In the genomic region with DNA sequence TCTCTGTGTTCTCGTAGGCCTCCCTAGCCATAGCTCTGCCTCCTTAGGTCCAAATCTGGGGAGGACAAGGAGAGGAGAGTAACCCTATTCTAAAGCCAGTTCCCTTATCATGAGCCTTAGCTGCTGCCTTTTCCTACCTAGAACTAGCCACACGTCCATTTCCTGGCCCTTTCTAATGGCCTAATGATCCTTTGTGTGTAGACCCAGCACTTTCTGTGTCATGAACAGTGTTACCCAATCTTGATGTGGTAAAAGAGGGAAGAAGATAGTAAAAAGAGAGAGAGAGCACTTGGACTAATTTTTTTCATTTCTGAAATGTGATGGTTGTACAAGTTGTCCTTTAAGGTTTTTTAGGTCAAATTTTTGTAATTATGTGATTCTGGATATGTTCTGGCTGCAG, we compare ENCODE assay signal across 16 cellular contexts. TPM values are rescaled to one million over a fixed set of nuclear protein-coding genes. Genes with fewer than 3 reads are reported as not detected.
DNase-seq lines count a peak whose midpoint lies in the region; ATAC-seq and TF ChIP-seq lines count a peak whose summit lies in the region.
"Had no signal": no experiment of that assay in that cellular context is flagged by ENCODE, and none has a peak within 500 bp of the region (broad histone marks: within the 10 kb centered on the region; RNA-seq: fewer than 3 reads in every experiment).

No MANE protein-coding gene starts in this region.

- peak overlapping the region; percentile 11 for H3K27ac Mint-ChIP-seq in stimulated activated naive CD8-positive, alpha-beta T cell treated with anti-CD3 and anti-CD28 coated beads, Interleukin-15, Interleukin-2, amounts not matched to agents 100 ng/mL and 50 ng/mL, for 24 hours
- peak overlapping the region in 1 of 2 donors; percentile 23 for H3K27ac Mint-ChIP-seq in stimulated activated naive CD8-positive, alpha-beta T cell treated with anti-CD3 and anti-CD28 coated beads, Interleukin-15, amount 100 ng/mL, for 72 hours
- H3K27ac Mint-ChIP-seq in T-helper 17 cell, result peak overlapping the region; percentile 45
- H3K27ac Mint-ChIP-seq: endodermal cell had no signal

- intact Hi-C loops in vagina (cut with DNase I), result no loop called here

- peaks cover 0 to 56% of the 10 kb centered on the region in 2 donors for H3K36me3 ChIP-seq in vagina

- no peak for DNase-seq in stimulated activated naive CD8-positive, alpha-beta T cell treated with anti-CD3 and anti-CD28 coated beads, Interleukin-15, amount 100 ng/mL, for 72 hours
- DNase-seq in T-helper 17 cell (no peak), iris pigment epithelial cell (ENCODE audit: low read depth) (peak; percentile 20), vagina (ENCODE audit: extremely low spot score in 2 of 2) (no peak), HT-29 (ENCODE audit: low spot score) (no peak), Ammon's horn (ENCODE audit: low spot score) (no peak)
- DNase-seq: activated gamma-delta T cell, DND-41, endodermal cell, NCI-H2081, NCI-H526 treated with DMSO at 0.1 percent for 48 hours, T-helper 9 cell had no signal

- no peaks in the 10 kb centered on the region for H3K27me3 Mint-ChIP-seq in stimulated activated naive CD8-positive, alpha-beta T cell treated with anti-CD3 and anti-CD28 coated beads, Interleukin-15, Interleukin-2, amounts not matched to agents 100 ng/mL and 50 ng/mL, for 24 hours
- H3K27me3 Mint-ChIP-seq in stimulated activated naive CD8-positive, alpha-beta T cell treated with anti-CD3 and anti-CD28 coated beads, Interleukin-15, amount 100 ng/mL, for 72 hours, result no peaks in the 10 kb centered on the region
- H3K27me3 Mint-ChIP-seq in T-helper 17 cell, result no peaks in the 10 kb centered on the region

- ATAC-seq in stimulated activated naive CD8-positive, alpha-beta T cell treated with anti-CD3 and anti-CD28 coated beads, Interleukin-15, amount 100 ng/mL, for 72 hours, result no peak
- ATAC-seq in T-helper 17 cell (no peak), GM21737 (IDR thresholded peaks at IDR 0.05; ENCODE audit: unreplicated experiment) (no peak)
- ATAC-seq: gastroesophageal sphincter had no signal

- H3K27me3 ChIP-seq in vagina, result no peaks in the 10 kb centered on the region
- H3K27me3 ChIP-seq: gastroesophageal sphincter had no signal

- peaks cover 32% of the 10 kb centered on the region for H3K4me1 Mint-ChIP-seq in stimulated activated naive CD8-positive, alpha-beta T cell treated with anti-CD3 and anti-CD28 coated beads, Interleukin-15, Interleukin-2, amounts not matched to agents 100 ng/mL and 50 ng/mL, for 24 hours (ENCODE audit: low read depth)
- H3K4me1 Mint-ChIP-seq in stimulated activated naive CD8-positive, alpha-beta T cell treated with anti-CD3 and anti-CD28 coated beads, Interleukin-15, amount 100 ng/mL, for 72 hours, result peaks cover 17% of the 10 kb centered on the region
- peaks cover 16% of the 10 kb centered on the region for H3K4me1 Mint-ChIP-seq in T-helper 17 cell
- H3K4me1 Mint-ChIP-seq: endodermal cell had no signal

- H3K9me3 ChIP-seq in T-helper 17 cell (ENCODE audit: control insufficient read depth, low read length, poor library complexity, severe bottlenecking) (no peaks in the 10 kb centered on the region), vagina (no peaks in the 10 kb centered on the region)
- H3K9me3 ChIP-seq: gastroesophageal sphincter had no signal

- TF ChIP-seq CTCF in vagina (IDR thresholded peaks at IDR 0.05), result no peak

- peak overlapping the region; percentile 24 for H3K27ac ChIP-seq in vagina
- H3K27ac ChIP-seq: parathyroid adenoma had no signal

- TF ChIP-seq POLR2A in vagina (IDR thresholded peaks at IDR 0.05), result no peak

- H3K9me3 Mint-ChIP-seq in stimulated activated naive CD8-positive, alpha-beta T cell treated with anti-CD3 and anti-CD28 coated beads, Interleukin-15, Interleukin-2, amounts not matched to agents 100 ng/mL and 50 ng/mL, for 24 hours, result no peaks in the 10 kb centered on the region
- H3K9me3 Mint-ChIP-seq in stimulated activated naive CD8-positive, alpha-beta T cell treated with anti-CD3 and anti-CD28 coated beads, Interleukin-15, amount 100 ng/mL, for 72 hours, result no peaks in the 10 kb centered on the region
- H3K9me3 Mint-ChIP-seq: endodermal cell had no signal

- H3K4me1 ChIP-seq in vagina, result peaks cover 14% of the 10 kb centered on the region
- H3K4me1 ChIP-seq: parathyroid adenoma had no signal

- no peak overlapping the region for H3K4me3 Mint-ChIP-seq in stimulated activated naive CD8-positive, alpha-beta T cell treated with anti-CD3 and anti-CD28 coated beads, Interleukin-15, Interleukin-2, amounts not matched to agents 100 ng/mL and 50 ng/mL, for 24 hours
- no peak overlapping the region for H3K4me3 Mint-ChIP-seq in stimulated activated naive CD8-positive, alpha-beta T cell treated with anti-CD3 and anti-CD28 coated beads, Interleukin-15, amount 100 ng/mL, for 72 hours
- no peak overlapping the region for H3K4me3 Mint-ChIP-seq in T-helper 17 cell
- H3K4me3 Mint-ChIP-seq: endodermal cell had no signal

- H3K36me3 Mint-ChIP-seq in stimulated activated naive CD8-positive, alpha-beta T cell treated with anti-CD3 and anti-CD28 coated beads, Interleukin-15, Interleukin-2, amounts not matched to agents 100 ng/mL and 50 ng/mL, for 24 hours (ENCODE audit: low read depth), result peaks cover 46% of the 10 kb centered on the region
- peaks cover 5% of the 10 kb centered on the region for H3K36me3 Mint-ChIP-seq in T-helper 17 cell (ENCODE audit: low read depth)

- H3K4me3 ChIP-seq in vagina, result no peak overlapping the region
- H3K4me3 ChIP-seq: gastroesophageal sphincter had no signal

RNA-seq across cellular contexts. Expression of gene CASC3, which starts 18.1 kb away (rescaled TPM):
- total RNA-seq in T-helper 17 cell (100 to 1,000 TPM; 168 to 176 TPM), vagina (40.0 TPM)
- total RNA-seq in HT-29 (2014; rRNA removed; shearing (Covaris generic)), result 22.9 and 33.3 TPM in 2 replicates

RNA-seq across cellular contexts. Expression of gene RAPGEFL1, which starts 18.8 kb away (rescaled TPM):
- total RNA-seq in T-helper 17 cell, result 10 to 100 TPM in 1 of 2 donors, 1 to 10 TPM in 1; 6.9 to 10.5 TPM
- 144 TPM for total RNA-seq in vagina
- total RNA-seq in HT-29 (2014; rRNA removed; shearing (Covaris generic)), result 14.3 and 15.2 TPM in 2 replicates

RNA-seq across cellular contexts. Expression of gene MSL1, which starts 36.7 kb away (rescaled TPM):
- total RNA-seq in T-helper 17 cell, result 100 to 1,000 TPM; 101 to 106 TPM
- total RNA-seq in vagina, result 62.4 TPM
- 44.1 and 47.1 TPM in 2 replicates for total RNA-seq in HT-29 (2014; rRNA removed; shearing (Covaris generic))

RNA-seq across cellular contexts. Expression of gene NR1D1, which starts 58.0 kb away (rescaled TPM):
- total RNA-seq in T-helper 17 cell, result 100 to 1,000 TPM; 102 to 145 TPM
- 15.0 TPM for total RNA-seq in vagina
- total RNA-seq in HT-29 (2014; rRNA removed; shearing (Covaris generic)), result 22.6 and 25.7 TPM in 2 replicates
